Comparison of ENCODE assay signal across 24 cellular contexts in genomic region chr5:81912933-81913332, GRCh38.
"Had no signal": no experiment of that assay in that cellular context is flagged by ENCODE, and none has a peak within 500 bp of the region (broad histone marks: within the 10 kb centered on the region; RNA-seq: fewer than 3 reads in every experiment).

No MANE protein-coding gene starts in this region.

- H3K27ac Mint-ChIP-seq: stimulated activated effector memory CD8-positive, alpha-beta T cell treated with anti-CD3 and anti-CD28 coated beads, Interleukin-12 subunit alpha, Interleukin-12 subunit beta, amount 100 ng/mL, for 72 hours; stimulated activated memory B cell treated with anti-CD40 and anti-IgM and Interleukin-4, amounts not matched to agents 10 μg/mL and 1 μg/mL and 100 μg/mL, for 72 hours; stimulated activated naive B cell treated with anti-CD40 and anti-IgM and Interleukin-4, amounts not matched to agents 10 μg/mL and 1 μg/mL and 100 μg/mL, for 72 hours; stimulated activated naive CD8-positive, alpha-beta T cell treated with anti-CD3 and anti-CD28 coated beads, Interleukin-15, amount 100 ng/mL, for 72 hours; stimulated activated naive CD8-positive, alpha-beta T cell treated with anti-CD3 and anti-CD28 coated beads, Interleukin-15, Interleukin-2, amounts not matched to agents 100 ng/mL and 50 ng/mL, for 24 hours; type B pancreatic cell had no signal

- DNase-seq: stimulated activated CD4-positive, alpha-beta T cell treated with anti-CD3 and anti-CD28 coated beads, Interleukin-2, amount 100 ng/mL, for 48 hours; stimulated activated CD4-positive, alpha-beta T cell treated with anti-CD3 and anti-CD28 coated beads, Interleukin-4, amount 100 ng/mL, for 1 hour; stimulated activated CD4-positive, alpha-beta T cell treated with anti-CD3 and anti-CD28 coated beads, Interleukin-4, amount 100 ng/mL, for 24 hours; stimulated activated CD4-positive, alpha-beta T cell treated with anti-CD3 and anti-CD28 coated beads, Interleukin-4, amount 100 ng/mL, for 4 hours; stimulated activated CD8-positive, alpha-beta memory T cell treated with anti-CD3 and anti-CD28 coated beads, Interleukin-4, amount 100 ng/mL, for 48 hours; stimulated activated naive B cell treated with anti-CD40 and anti-IgM and Interleukin-4, amounts not matched to agents 10 μg/mL and 1 μg/mL and 100 μg/mL, for 72 hours; stimulated activated naive CD4-positive, alpha-beta T cell; stimulated activated naive CD4-positive, alpha-beta T cell treated with Interleukin-2 at 50 U/mL for 16 hours; stimulated activated naive CD8-positive, alpha-beta T cell treated with anti-CD3 and anti-CD28 coated beads, Interleukin-15, amount 100 ng/mL, for 72 hours; stimulated activated naive CD8-positive, alpha-beta T cell treated with anti-CD3 and anti-CD28 coated beads, Interleukin-15, Interleukin-2, amounts not matched to agents 100 U/mL and 50 U/mL, for 24 hours; stomach; substantia nigra; testis; thyroid gland; tibial artery; transverse colon; trophoblast cell; upper lobe of right lung; uterus had no signal

- H3K36me3 Mint-ChIP-seq: stimulated activated effector memory CD8-positive, alpha-beta T cell treated with anti-CD3 and anti-CD28 coated beads, Interleukin-12 subunit alpha, Interleukin-12 subunit beta, amount 100 ng/mL, for 72 hours; stimulated activated memory B cell treated with anti-CD40 and anti-IgM and Interleukin-4, amounts not matched to agents 10 μg/mL and 1 μg/mL and 100 μg/mL, for 72 hours; stimulated activated naive B cell treated with anti-CD40 and anti-IgM and Interleukin-4, amounts not matched to agents 10 μg/mL and 1 μg/mL and 100 μg/mL, for 72 hours; type B pancreatic cell had no signal

- H3K4me1 Mint-ChIP-seq: stimulated activated effector memory CD8-positive, alpha-beta T cell treated with anti-CD3 and anti-CD28 coated beads, Interleukin-12 subunit alpha, Interleukin-12 subunit beta, amount 100 ng/mL, for 72 hours had no signal

- H3K9me3 Mint-ChIP-seq: stimulated activated effector memory CD8-positive, alpha-beta T cell treated with anti-CD3 and anti-CD28 coated beads, Interleukin-12 subunit alpha, Interleukin-12 subunit beta, amount 100 ng/mL, for 72 hours; stimulated activated naive CD8-positive, alpha-beta T cell treated with anti-CD3 and anti-CD28 coated beads, Interleukin-15, Interleukin-2, amounts not matched to agents 100 ng/mL and 50 ng/mL, for 24 hours; type B pancreatic cell had no signal

- FAIRE-seq: urothelium cell line had no signal

- H3K27me3 Mint-ChIP-seq: stimulated activated memory B cell treated with anti-CD40 and anti-IgM and Interleukin-4, amounts not matched to agents 10 μg/mL and 1 μg/mL and 100 μg/mL, for 72 hours; stimulated activated naive B cell treated with anti-CD40 and anti-IgM and Interleukin-4, amounts not matched to agents 10 μg/mL and 1 μg/mL and 100 μg/mL, for 72 hours; stimulated activated naive CD8-positive, alpha-beta T cell treated with anti-CD3 and anti-CD28 coated beads, Interleukin-15, amount 100 ng/mL, for 72 hours; stimulated activated naive CD8-positive, alpha-beta T cell treated with anti-CD3 and anti-CD28 coated beads, Interleukin-15, Interleukin-2, amounts not matched to agents 100 ng/mL and 50 ng/mL, for 24 hours; type B pancreatic cell had no signal

- ATAC-seq: stimulated activated effector memory CD8-positive, alpha-beta T cell treated with anti-CD3 and anti-CD28 coated beads, Interleukin-12 subunit alpha, Interleukin-12 subunit beta, amount 100 ng/mL, for 72 hours; stimulated activated memory B cell treated with anti-CD40 and anti-IgM and Interleukin-4, amounts not matched to agents 10 μg/mL and 1 μg/mL and 100 μg/mL, for 72 hours; stimulated activated naive B cell treated with anti-CD40 and anti-IgM and Interleukin-4, amounts not matched to agents 10 μg/mL and 1 μg/mL and 100 μg/mL, for 72 hours; stimulated activated naive CD8-positive, alpha-beta T cell treated with anti-CD3 and anti-CD28 coated beads, Interleukin-15, amount 100 ng/mL, for 72 hours; stimulated activated naive CD8-positive, alpha-beta T cell treated with anti-CD3 and anti-CD28 coated beads, Interleukin-15, Interleukin-2, amounts not matched to agents 100 U/mL and 50 U/mL, for 24 hours; upper lobe of right lung had no signal

- H3K4me3 Mint-ChIP-seq: stimulated activated effector memory CD8-positive, alpha-beta T cell treated with anti-CD3 and anti-CD28 coated beads, Interleukin-12 subunit alpha, Interleukin-12 subunit beta, amount 100 ng/mL, for 72 hours; stimulated activated memory B cell treated with anti-CD40 and anti-IgM and Interleukin-4, amounts not matched to agents 10 μg/mL and 1 μg/mL and 100 μg/mL, for 72 hours; stimulated activated naive B cell treated with anti-CD40 and anti-IgM and Interleukin-4, amounts not matched to agents 10 μg/mL and 1 μg/mL and 100 μg/mL, for 72 hours; stimulated activated naive CD8-positive, alpha-beta T cell treated with anti-CD3 and anti-CD28 coated beads, Interleukin-15, amount 100 ng/mL, for 72 hours; stimulated activated naive CD8-positive, alpha-beta T cell treated with anti-CD3 and anti-CD28 coated beads, Interleukin-15, Interleukin-2, amounts not matched to agents 100 ng/mL and 50 ng/mL, for 24 hours; type B pancreatic cell had no signal
